ENCODE assay signal across 21 cellular contexts in the genomic region with DNA sequence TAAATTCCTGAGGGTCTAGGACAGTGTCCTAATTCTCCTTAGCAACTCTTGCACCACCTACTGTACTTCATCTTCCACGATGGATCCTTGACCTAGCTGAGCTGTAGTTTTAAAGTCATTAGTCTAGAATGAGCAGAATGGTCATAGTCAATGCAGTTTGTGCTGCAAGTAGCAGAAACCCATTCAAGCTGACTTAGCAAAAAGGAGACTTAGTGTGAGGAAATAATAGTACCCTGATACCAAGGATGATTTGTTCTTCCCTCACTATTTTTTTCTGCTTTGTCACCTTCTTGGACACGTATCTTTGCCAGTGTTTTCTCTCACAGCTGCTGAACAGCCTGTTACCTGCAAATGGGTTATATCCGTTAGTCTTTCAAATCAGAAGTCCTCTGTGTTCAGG. TPM values are rescaled to one million over a fixed set of nuclear protein-coding genes. Genes with fewer than 3 reads are reported as not detected.
DNase-seq lines count a peak whose midpoint lies in the region; ATAC-seq, FAIRE-seq and TF ChIP-seq lines count a peak whose summit lies in the region.
"Had no signal": no experiment of that assay in that cellular context is flagged by ENCODE, and none has a peak within 500 bp of the region (broad histone marks: within the 10 kb centered on the region; RNA-seq: fewer than 3 reads in every experiment).

No MANE protein-coding gene starts in this region.

- 93% methylated on average over 3 of the region's 3 CpGs for WGBS in hepatocyte (ENCODE audit: low lambda C conversion rate, missing lambda C conversion rate)

- peaks cover 57% of the 10 kb centered on the region for H3K4me1 Mint-ChIP-seq in activated CD4-positive, alpha-beta memory T cell treated with anti-CD3 and anti-CD28 coated beads for 36 hours (ENCODE audit: low read depth)
- H3K4me1 Mint-ChIP-seq in activated CD4-positive, alpha-beta memory T cell treated with anti-CD3 and anti-CD28 coated beads, Interleukin-2, amount 10 ng/mL, durations not matched to agents 7 days and 5 days, result peaks cover 65% of the 10 kb centered on the region
- H3K4me1 Mint-ChIP-seq in T-helper 17 cell (peaks cover 48% of the 10 kb centered on the region), natural killer cell (peaks cover 70 to 71% of the 10 kb centered on the region in 2 donors)

- peaks cover 4% of the 10 kb centered on the region for H4K20me1 ChIP-seq in hepatocyte (ENCODE audit: insufficient read depth, poor library complexity, severe bottlenecking)

- H3K9me2 ChIP-seq in hepatocyte (replicated peaks; ENCODE audit: insufficient read depth), result no peaks in the 10 kb centered on the region

- peaks cover 60% of the 10 kb centered on the region for H3K79me2 ChIP-seq in hepatocyte

- H2AFZ ChIP-seq in hepatocyte, result no peak overlapping the region

- H3K27me3 ChIP-seq in hepatocyte, result no peaks in the 10 kb centered on the region
- H3K27me3 ChIP-seq: BLaER1 treated with 17β-estradiol and CSF1 and Interleukin-3, amounts not matched to agents 10 nM and 100 nM had no signal

- H3K9me3 ChIP-seq in T-helper 17 cell (ENCODE audit: control insufficient read depth, low read length, poor library complexity, severe bottlenecking) (no peaks in the 10 kb centered on the region), hepatocyte (ENCODE audit: low read depth) (no peaks in the 10 kb centered on the region)
- H3K9me3 ChIP-seq: BLaER1 treated with 17β-estradiol and CSF1 and Interleukin-3, amounts not matched to agents 10 nM and 100 nM had no signal

- no peaks in the 10 kb centered on the region for H3K9me3 Mint-ChIP-seq in activated CD4-positive, alpha-beta memory T cell treated with anti-CD3 and anti-CD28 coated beads for 36 hours
- H3K9me3 Mint-ChIP-seq in activated CD4-positive, alpha-beta memory T cell treated with anti-CD3 and anti-CD28 coated beads, Interleukin-2, amount 10 ng/mL, durations not matched to agents 7 days and 5 days, result no peaks in the 10 kb centered on the region
- H3K9me3 Mint-ChIP-seq in natural killer cell, result no peaks in the 10 kb centered on the region

- no peak for DNase-seq in activated CD4-positive, alpha-beta memory T cell treated with anti-CD3 and anti-CD28 coated beads for 36 hours
- no peak for DNase-seq in activated CD4-positive, alpha-beta memory T cell treated with anti-CD3 and anti-CD28 coated beads, Interleukin-2, amount 10 ng/mL, durations not matched to agents 7 days and 5 days
- DNase-seq in T-helper 17 cell, result no peak
- DNase-seq in natural killer cell, result no peak
- DNase-seq in urothelium cell line (ENCODE audit: low spot score), result no peak
- DNase-seq in hepatocyte (ENCODE audit: low spot score), result no peak
- no peak for DNase-seq in NCI-H69 (lab: John Stamatoyannopoulos, UW)
- DNase-seq: NCI-H1105, NCI-H2081, NCI-H2171, NCI-H345, NCI-H524 treated with DMSO at 0.1 percent for 48 hours had no signal

- ATAC-seq in T-helper 17 cell, result no peak
- no peak for ATAC-seq in natural killer cell
- ATAC-seq in HG03342 (IDR thresholded peaks at IDR 0.05; ENCODE audit: unreplicated experiment), result no peak
- ATAC-seq: HCT116, Right ventricle myocardium inferior had no signal

- no peak for TF ChIP-seq CTCF in natural killer cell (IDR thresholded peaks at IDR 0.05)
- no peak for TF ChIP-seq CTCF in hepatocyte (IDR thresholded peaks at IDR 0.05; ENCODE audit: poor library complexity)

- POLR2A ChIA-PET in activated CD4-positive, alpha-beta memory T cell treated with anti-CD3 and anti-CD28 coated beads for 36 hours (lab: Charles Lee), result no interaction called here
- POLR2A ChIA-PET in activated CD4-positive, alpha-beta memory T cell treated with anti-CD3 and anti-CD28 coated beads, Interleukin-2, amount 10 ng/mL, durations not matched to agents 7 days and 5 days (lab: Charles Lee), result no interaction called here

- H3K4me2 ChIP-seq in hepatocyte, result no peak overlapping the region

- H3K36me3 Mint-ChIP-seq in activated CD4-positive, alpha-beta memory T cell treated with anti-CD3 and anti-CD28 coated beads for 36 hours, result peaks cover 5% of the 10 kb centered on the region
- H3K36me3 Mint-ChIP-seq in activated CD4-positive, alpha-beta memory T cell treated with anti-CD3 and anti-CD28 coated beads, Interleukin-2, amount 10 ng/mL, durations not matched to agents 7 days and 5 days (ENCODE audit: low read depth), result peaks cover 20% of the 10 kb centered on the region
- H3K36me3 Mint-ChIP-seq in T-helper 17 cell (ENCODE audit: low read depth) (peaks cover 7% of the 10 kb centered on the region), natural killer cell (peaks cover 6% of the 10 kb centered on the region)

- FAIRE-seq in urothelium cell line (lab: Jason Lieb, UNC), result peak; percentile 46
- FAIRE-seq: G401.6, GM19239, H1, HTR-8/SVneo had no signal

- CTCF ChIA-PET in activated CD4-positive, alpha-beta memory T cell treated with anti-CD3 and anti-CD28 coated beads for 36 hours (lab: Charles Lee), result no interaction called here
- CTCF ChIA-PET in activated CD4-positive, alpha-beta memory T cell treated with anti-CD3 and anti-CD28 coated beads, Interleukin-2, amount 10 ng/mL, durations not matched to agents 7 days and 5 days (lab: Charles Lee), result no interaction called here

- H3K4me3 ChIP-seq in hepatocyte, result no peak overlapping the region
- H3K4me3 ChIP-seq: BLaER1 treated with 17β-estradiol and CSF1 and Interleukin-3, amounts not matched to agents 10 nM and 100 nM had no signal

- no peak overlapping the region for H3K27ac ChIP-seq in hepatocyte
- H3K27ac ChIP-seq: 22Rv1 had no signal

- H3K27ac Mint-ChIP-seq in activated CD4-positive, alpha-beta memory T cell treated with anti-CD3 and anti-CD28 coated beads for 36 hours, result peak overlapping the region; percentile 24
- no peak overlapping the region for H3K27ac Mint-ChIP-seq in activated CD4-positive, alpha-beta memory T cell treated with anti-CD3 and anti-CD28 coated beads, Interleukin-2, amount 10 ng/mL, durations not matched to agents 7 days and 5 days
- H3K27ac Mint-ChIP-seq in T-helper 17 cell (peak overlapping the region; percentile 65), natural killer cell (peak overlapping the region; percentile 68 to 76)

- intact Hi-C loops in activated CD4-positive, alpha-beta memory T cell treated with anti-CD3 and anti-CD28 coated beads for 36 hours (cut with micrococcal nuclease), result no loop called here
- intact Hi-C loops in natural killer cell (cut with micrococcal nuclease), result no loop called here

- no peak overlapping the region for H3K4me3 Mint-ChIP-seq in activated CD4-positive, alpha-beta memory T cell treated with anti-CD3 and anti-CD28 coated beads for 36 hours
- no peak overlapping the region for H3K4me3 Mint-ChIP-seq in activated CD4-positive, alpha-beta memory T cell treated with anti-CD3 and anti-CD28 coated beads, Interleukin-2, amount 10 ng/mL, durations not matched to agents 7 days and 5 days
- no peak overlapping the region for H3K4me3 Mint-ChIP-seq in T-helper 17 cell
- H3K4me3 Mint-ChIP-seq in natural killer cell, result no peak overlapping the region

- no peaks in the 10 kb centered on the region for H3K27me3 Mint-ChIP-seq in activated CD4-positive, alpha-beta memory T cell treated with anti-CD3 and anti-CD28 coated beads for 36 hours
- no peaks in the 10 kb centered on the region for H3K27me3 Mint-ChIP-seq in activated CD4-positive, alpha-beta memory T cell treated with anti-CD3 and anti-CD28 coated beads, Interleukin-2, amount 10 ng/mL, durations not matched to agents 7 days and 5 days
- H3K27me3 Mint-ChIP-seq in T-helper 17 cell (no peaks in the 10 kb centered on the region), natural killer cell (ENCODE audit: low read depth in 2 of 2) (no peaks in the 10 kb centered on the region)

- H3K4me1 ChIP-seq in hepatocyte (ENCODE audit: insufficient read depth), result peaks cover 9% of the 10 kb centered on the region

- no peaks in the 10 kb centered on the region for H3K36me3 ChIP-seq in hepatocyte (replicated peaks; ENCODE audit: insufficient read depth, low read depth)

RNA-seq across cellular contexts. Expression of a gene that starts 5.3 kb away (rescaled TPM):
- total RNA-seq in activated CD4-positive, alpha-beta memory T cell treated with anti-CD3 and anti-CD28 coated beads for 36 hours, result 10 to 100 TPM; 10.0 to 11.1 TPM
- total RNA-seq in activated CD4-positive, alpha-beta memory T cell treated with anti-CD3 and anti-CD28 coated beads, Interleukin-2, amount 10 ng/mL, durations not matched to agents 7 days and 5 days, result 10 to 100 TPM; 23.5 to 25.5 TPM
- 10 to 100 TPM; 18.0 to 19.3 TPM for total RNA-seq in T-helper 17 cell
- total RNA-seq in natural killer cell, result 10 to 100 TPM; 20.4 to 24.8 (median 22.7) TPM
- total RNA-seq in hepatocyte, result 65.4 and 82.2 TPM in 2 replicates
- polyA plus RNA-seq in hepatocyte, result 12.3 and 14.4 TPM in 2 replicates

RNA-seq across cellular contexts. Expression of a gene that starts 5.4 kb away (rescaled TPM):
- 10 to 100 TPM; 27.4 to 27.8 TPM for total RNA-seq in activated CD4-positive, alpha-beta memory T cell treated with anti-CD3 and anti-CD28 coated beads for 36 hours
- total RNA-seq in activated CD4-positive, alpha-beta memory T cell treated with anti-CD3 and anti-CD28 coated beads, Interleukin-2, amount 10 ng/mL, durations not matched to agents 7 days and 5 days, result 10 to 100 TPM; 27.0 to 28.5 TPM
- total RNA-seq in T-helper 17 cell, result 10 to 100 TPM; 21.9 to 25.8 TPM
- 10 to 100 TPM; 29.0 to 37.8 (median 29.4) TPM for total RNA-seq in natural killer cell
- 19.7 and 22.8 TPM in 2 replicates for total RNA-seq in hepatocyte
- 12.0 and 13.0 TPM in 2 replicates for polyA plus RNA-seq in hepatocyte
